1 cellular context compared by ENCODE assay signal in genomic region chr14:50339178-50339804, GRCh38.
TF ChIP-seq lines count a peak whose summit lies in the region.

No MANE protein-coding gene starts in this region.

TF ChIP-seq in HepG2, 621 proteins besides CTCF, POLR2A, EP300 and RAD21:
- TF ChIP-seq ZFP36 (IDR thresholded peaks at IDR 0.05; ENCODE audit: borderline replicate concordance, low read depth, low read length, partially characterized antibody) (no peak), HNRNPK (IDR thresholded peaks at IDR 0.05; ENCODE audit: low read depth, low read length, poor library complexity, severe bottlenecking) (peak; percentile 90), MBD4 (IDR thresholded peaks at IDR 0.05; ENCODE audit: borderline replicate concordance, low read length) (no peak), PATZ1 (CRISPR knock-in tag; IDR thresholded peaks at IDR 0.05) (no peak), PAX8 (CRISPR knock-in tag; IDR thresholded peaks at IDR 0.05; ENCODE audit: borderline replicate concordance) (no peak), ZNF446 (CRISPR knock-in tag; IDR thresholded peaks at IDR 0.05) (no peak)
